11 cellular contexts compared by ENCODE assay signal in the genomic region with DNA sequence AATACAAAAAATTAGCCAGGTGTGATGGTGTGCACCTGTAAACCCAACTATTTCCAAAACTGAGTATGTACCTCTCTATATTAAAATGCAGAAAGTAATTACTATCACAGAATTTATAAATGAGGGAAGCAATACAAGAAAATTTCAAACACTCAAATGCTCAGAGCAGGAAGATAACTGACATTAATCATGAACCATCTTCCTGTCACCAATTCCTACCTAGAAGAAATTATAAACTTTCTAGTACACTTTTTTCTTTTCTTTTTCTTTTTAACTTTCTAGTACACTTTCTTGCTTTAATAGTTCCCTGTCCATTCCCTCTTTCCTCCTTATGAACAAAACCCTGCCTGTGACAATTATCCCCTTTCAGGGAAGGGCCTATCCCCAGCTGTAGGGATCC.
"Had no signal": no experiment of that assay in that cellular context is flagged by ENCODE, and none has a peak within 500 bp of the region (broad histone marks: within the 10 kb centered on the region; RNA-seq: fewer than 3 reads in every experiment).

No MANE protein-coding gene starts in this region.

- H3K4me2 ChIP-seq: GM23338 had no signal

- DNase-seq: GM23248, GOT3, H7, H9, HCEC 1CT, HFFc6 had no signal

- H3K9ac ChIP-seq: GM23248 had no signal

- H3K27ac Mint-ChIP-seq: GM23338, HFFc6 had no signal

- ATAC-seq: GM23338, HCT116 had no signal

- H3K27ac ChIP-seq: GM23248 had no signal

- FAIRE-seq: H1, H54 had no signal

- H3K9me3 ChIP-seq: HAP-1 had no signal

- H3K4me3 ChIP-seq: GM23248, GM23338, HAP-1 had no signal

- H3K9me3 Mint-ChIP-seq: GM23338, H9, HFFc6 had no signal

- H2AFZ ChIP-seq: GM23248, GM23338 had no signal

- H3K36me3 ChIP-seq: HAP-1 had no signal

- H3K4me3 Mint-ChIP-seq: GM23338, H9, HFFc6 had no signal
